ENCODE assay signal across 24 cellular contexts in genomic region chr1:207031016-207031415, GRCh38. TPM values are rescaled to one million over a fixed set of nuclear protein-coding genes. Genes with fewer than 3 reads are reported as not detected.
DNase-seq lines count a peak whose midpoint lies in the region; ATAC-seq and TF ChIP-seq lines count a peak whose summit lies in the region.
"Had no signal": no experiment of that assay in that cellular context is flagged by ENCODE, and none has a peak within 500 bp of the region (broad histone marks: within the 10 kb centered on the region; RNA-seq: fewer than 3 reads in every experiment).

No MANE protein-coding gene starts in this region.

- peaks cover 10% of the 10 kb centered on the region for H3K36me3 Mint-ChIP-seq in type B pancreatic cell
- H3K36me3 Mint-ChIP-seq in CD4-positive, alpha-beta memory T cell: no peaks in the 10 kb centered on the region
- H3K36me3 Mint-ChIP-seq: activated naive CD4-positive, alpha-beta T cell treated with anti-CD3 and anti-CD28 coated beads, Interleukin-2, amount 50 U/mL, for 24 hours; natural killer cell treated with Interleukin-12 subunit alpha and Interleukin-12 subunit beta and Interleukin-15 and Interleukin-18, amount 100 ng/mL, for 72 hours had no signal

- H4K8ac ChIP-seq in mesenchymal stem cell (ENCODE audit: low read length): no peak overlapping the region

- H2BK120ac ChIP-seq in mesenchymal stem cell (ENCODE audit: low read depth, low read length): no peak overlapping the region

- POLR2A ChIA-PET in PC-9 (lab: Charles Lee; ENCODE audit: unreplicated experiment): interaction anchor here (0.6 to 2.3 kb wide), 5 partner anchors 9 to 285 kb away, joined by 3 to 36 read pairs (median 4); partner anchors contain the start of gene PFKFB2
- POLR2A ChIA-PET in CD4-positive, alpha-beta memory T cell (lab: Charles Lee; ENCODE audit: partially characterized antibody): no interaction called here

- intact Hi-C loops in PC-9 (cut with micrococcal nuclease; ENCODE audit: unreplicated experiment): loop anchor here (1.0 kb wide), 1 partner anchor 29 kb away; no protein-coding TSS in a partner anchor
- intact Hi-C loops in CD4-positive, alpha-beta memory T cell (cut with micrococcal nuclease): no loop called here

- H3K4me3 ChIP-seq in PC-9: peak overlapping the region; percentile 50
- H3K4me3 ChIP-seq in endocrine pancreas (ENCODE audit: control insufficient read depth, insufficient read depth, low read length): peak overlapping the region; percentile 97
- no peak overlapping the region for H3K4me3 ChIP-seq in mesenchymal stem cell (ENCODE audit: insufficient read depth in 1 of 2, low read depth in 1 of 2, low read length in 2 of 2)
- H3K4me3 ChIP-seq in CD4-positive, alpha-beta memory T cell (ENCODE audit: low read length in 2 of 2): no peak overlapping the region
- H3K4me3 ChIP-seq: GM12878 had no signal

- peak overlapping the region; percentile 80 for H2AK5ac ChIP-seq in mesenchymal stem cell (ENCODE audit: low read length, severe bottlenecking)

- H3K14ac ChIP-seq in mesenchymal stem cell (ENCODE audit: low read length in 2 of 2): no peak overlapping the region

- no peak overlapping the region for H3K4ac ChIP-seq in mesenchymal stem cell (ENCODE audit: low read depth in 1 of 2, low read length in 2 of 2)

- peak overlapping the region; percentile 83 for H3K27ac ChIP-seq in PC-9
- no peak overlapping the region for H3K27ac ChIP-seq in mesenchymal stem cell (ENCODE audit: low read length, poor library complexity, severe bottlenecking)
- no peak overlapping the region for H3K27ac ChIP-seq in CD4-positive, alpha-beta memory T cell (ENCODE audit: low read depth, low read length)
- H3K27ac ChIP-seq: WERI-Rb-1 had no signal

- no peak overlapping the region for H2BK15ac ChIP-seq in mesenchymal stem cell (ENCODE audit: low read depth, poor library complexity, severe bottlenecking)

- H3K36me3 ChIP-seq in PC-9 (ENCODE audit: low read depth) (no peaks in the 10 kb centered on the region), endocrine pancreas (ENCODE audit: control insufficient read depth, insufficient read depth, low read length) (no peaks in the 10 kb centered on the region), mesenchymal stem cell (ENCODE audit: control insufficient read depth in 1 of 2, insufficient read depth in 2 of 2, low read depth in 1 of 2, low read length in 2 of 2) (no peaks in the 10 kb centered on the region)
- no peaks in the 10 kb centered on the region for H3K36me3 ChIP-seq in CD4-positive, alpha-beta memory T cell (ENCODE audit: insufficient read depth, low read length)
- H3K36me3 ChIP-seq: WERI-Rb-1 had no signal

- H3K4me2 ChIP-seq in PC-9: peak overlapping the region; percentile 84
- no peak overlapping the region for H3K4me2 ChIP-seq in mesenchymal stem cell (ENCODE audit: low read length, poor library complexity, severe bottlenecking)

- no peaks in the 10 kb centered on the region for H3K79me1 ChIP-seq in mesenchymal stem cell (replicated peaks; ENCODE audit: low read length, poor library complexity, severe bottlenecking)

- H2AFZ ChIP-seq in PC-9 (no peak overlapping the region), mesenchymal stem cell (ENCODE audit: low read depth, low read length) (no peak overlapping the region)

- H3K4me1 Mint-ChIP-seq in type B pancreatic cell (ENCODE audit: unreplicated experiment): peaks cover 24% of the 10 kb centered on the region
- H3K4me1 Mint-ChIP-seq in CD4-positive, alpha-beta memory T cell: no peaks in the 10 kb centered on the region
- H3K4me1 Mint-ChIP-seq: activated naive CD4-positive, alpha-beta T cell treated with anti-CD3 and anti-CD28 coated beads, Interleukin-2, amount 50 U/mL, for 24 hours; T-cell had no signal

- WGBS in mesenchymal stem cell: no CpG with 5 or more reads among the region's 1 CpG

- H2BK12ac ChIP-seq in mesenchymal stem cell (ENCODE audit: low read length in 2 of 2): no peak overlapping the region

- H3K27me3 ChIP-seq in PC-9 (ENCODE audit: insufficient read depth, low read depth) (no peaks in the 10 kb centered on the region), endocrine pancreas (ENCODE audit: control insufficient read depth, insufficient read depth, low read length) (no peaks in the 10 kb centered on the region), mesenchymal stem cell (ENCODE audit: control insufficient read depth in 1 of 2, insufficient read depth in 1 of 2, low read length in 2 of 2) (peaks cover 0 to 8% of the 10 kb centered on the region in 2 experiments)
- H3K27me3 ChIP-seq in CD4-positive, alpha-beta memory T cell (ENCODE audit: insufficient read depth, low read length): peaks cover 15% of the 10 kb centered on the region

- no peak overlapping the region for H3K23ac ChIP-seq in mesenchymal stem cell (ENCODE audit: low read length in 2 of 2)

- H3K9me3 Mint-ChIP-seq in type B pancreatic cell: no peaks in the 10 kb centered on the region
- no peaks in the 10 kb centered on the region for H3K9me3 Mint-ChIP-seq in CD4-positive, alpha-beta memory T cell
- H3K9me3 Mint-ChIP-seq: activated naive CD4-positive, alpha-beta T cell treated with anti-CD3 and anti-CD28 coated beads, Interleukin-2, amount 50 U/mL, for 24 hours; activated T-cell treated with anti-CD3 and anti-CD28 coated beads, Interleukin-2, amount 50 U/mL, for 24 hours; HFFc6; natural killer cell treated with Interleukin-12 subunit alpha and Interleukin-12 subunit beta and Interleukin-15 and Interleukin-18, amount 100 ng/mL, for 72 hours; T-cell had no signal

- H4K91ac ChIP-seq in mesenchymal stem cell (ENCODE audit: low read length): no peak overlapping the region

- peak overlapping the region; percentile 95 for H3K4me3 Mint-ChIP-seq in type B pancreatic cell
- no peak overlapping the region for H3K4me3 Mint-ChIP-seq in CD4-positive, alpha-beta memory T cell
- H3K4me3 Mint-ChIP-seq: activated naive CD4-positive, alpha-beta T cell treated with anti-CD3 and anti-CD28 coated beads, Interleukin-2, amount 50 U/mL, for 24 hours; activated T-cell treated with anti-CD3 and anti-CD28 coated beads, Interleukin-2, amount 50 U/mL, for 24 hours; HFFc6; natural killer cell treated with Interleukin-12 subunit alpha and Interleukin-12 subunit beta and Interleukin-15 and Interleukin-18, amount 100 ng/mL, for 72 hours; T-cell had no signal

- H3K4me1 ChIP-seq in PC-9 (replicated peaks; ENCODE audit: insufficient read depth): peaks cover 94% of the 10 kb centered on the region
- H3K4me1 ChIP-seq in endocrine pancreas (ENCODE audit: control insufficient read depth, insufficient read depth, low read length): peaks cover 64% of the 10 kb centered on the region
- H3K4me1 ChIP-seq in mesenchymal stem cell (ENCODE audit: control insufficient read depth, insufficient read depth, low read depth, low read length): peaks cover 15% of the 10 kb centered on the region
- no peaks in the 10 kb centered on the region for H3K4me1 ChIP-seq in CD4-positive, alpha-beta memory T cell (ENCODE audit: insufficient read depth, low read length)

- TF ChIP-seq CTCF in PC-9 (conservative IDR thresholded peaks at IDR 0.05) (no peak), type B pancreatic cell (conservative IDR thresholded peaks at IDR 0.05) (no peak)

- no peak overlapping the region for H2BK5ac ChIP-seq in mesenchymal stem cell (ENCODE audit: low read depth, low read length, poor library complexity, severe bottlenecking)

- no peaks in the 10 kb centered on the region for H3K9me3 ChIP-seq in PC-9 (ENCODE audit: insufficient read depth, low read depth)
- H3K9me3 ChIP-seq in endocrine pancreas (ENCODE audit: control insufficient read depth, low read length): no peaks in the 10 kb centered on the region
- no peaks in the 10 kb centered on the region for H3K9me3 ChIP-seq in mesenchymal stem cell (ENCODE audit: control insufficient read depth, low read length)
- H3K9me3 ChIP-seq in CD4-positive, alpha-beta memory T cell (ENCODE audit: control insufficient read depth in 1 of 2, low read length in 2 of 2): no peaks in the 10 kb centered on the region

- peaks cover 27% of the 10 kb centered on the region for H3K27me3 Mint-ChIP-seq in type B pancreatic cell
- H3K27me3 Mint-ChIP-seq in CD4-positive, alpha-beta memory T cell: peaks cover 38 to 54% of the 10 kb centered on the region in 2 donors

- H3K9ac ChIP-seq in endocrine pancreas (ENCODE audit: control insufficient read depth, insufficient read depth, low read length): peak overlapping the region; percentile 96
- no peak overlapping the region for H3K9ac ChIP-seq in mesenchymal stem cell (ENCODE audit: low read length)

- CTCF ChIA-PET in PC-9 (lab: Charles Lee): interaction anchor here (0.6 to 0.9 kb wide), 2 partner anchors 25 to 418 kb away, joined by 4 to 5 read pairs; no protein-coding TSS in a partner anchor
- CTCF ChIA-PET in CD4-positive, alpha-beta memory T cell (lab: Charles Lee; ENCODE audit: partially characterized antibody): interaction anchor here (1.0 kb wide), 1 partner anchor 19 kb away, joined by 3 read pairs; no protein-coding TSS in a partner anchor

- peak overlapping the region; percentile 100 for H3K27ac Mint-ChIP-seq in type B pancreatic cell
- no peak overlapping the region for H3K27ac Mint-ChIP-seq in CD4-positive, alpha-beta memory T cell
- H3K27ac Mint-ChIP-seq: activated naive CD4-positive, alpha-beta T cell treated with anti-CD3 and anti-CD28 coated beads, Interleukin-2, amount 50 U/mL, for 24 hours; activated T-cell treated with anti-CD3 and anti-CD28 coated beads, Interleukin-2, amount 50 U/mL, for 24 hours; natural killer cell treated with Interleukin-12 subunit alpha and Interleukin-12 subunit beta and Interleukin-15 and Interleukin-18, amount 100 ng/mL, for 72 hours; T-cell had no signal

- no peaks in the 10 kb centered on the region for H4K20me1 ChIP-seq in PC-9 (ENCODE audit: insufficient read depth)

- H3K18ac ChIP-seq in mesenchymal stem cell (ENCODE audit: low read depth in 1 of 2, low read length in 2 of 2): no peak overlapping the region

- peaks cover 40% of the 10 kb centered on the region for H3F3A ChIP-seq in PC-9 (ENCODE audit: insufficient read depth, low read depth)

- BruUV-seq in PC-9 (replicated peaks; lab: Mats Ljungman, UMichigan): no TSS peak

- H3K9me2 ChIP-seq in PC-9 (ENCODE audit: insufficient read depth): no peaks in the 10 kb centered on the region

- no peak for ATAC-seq in HG03571 (IDR thresholded peaks at IDR 0.05; ENCODE audit: unreplicated experiment)
- no peak for ATAC-seq in GM19351 (IDR thresholded peaks at IDR 0.05; ENCODE audit: unreplicated experiment)
- ATAC-seq: GM12878; natural killer cell treated with Interleukin-12 subunit alpha and Interleukin-12 subunit beta and Interleukin-15 and Interleukin-18, amount 100 ng/mL, for 72 hours; T-cell had no signal

- peaks cover 22% of the 10 kb centered on the region for H3K79me2 ChIP-seq in PC-9 (ENCODE audit: low read depth)

- DNase-seq in PC-9 (no peak), mesenchymal stem cell (no peak), type B pancreatic cell (ENCODE audit: extremely low spot score, unreplicated experiment) (no peak)
- DNase-seq in CD4-positive, alpha-beta memory T cell: no peak
- DNase-seq: activated CD4-positive, alpha-beta T cell treated with anti-CD3 and anti-CD28 coated beads, Interleukin-2, amount 50 U/mL, for 48 hours; activated T-cell treated with anti-CD3 and anti-CD28 coated beads, Interleukin-2, amount 50 U/mL, for 24 hours; AML-193; erythroblast; glutamatergic neuron; HFFc6; KBM-7; NCI-H446; Right ventricle myocardium superior; stimulated activated naive CD4-positive, alpha-beta T cell; T-cell; WERI-Rb-1 had no signal

RNA-seq across cellular contexts. Expression of gene C1orf116, which starts 1.5 kb away (rescaled TPM):
- 30.2 and 36.7 TPM in 2 replicates for total RNA-seq in PC-9 (2021)
- 0.01 TPM for polyA plus RNA-seq in mesenchymal stem cell (2013, experiment 1 of 2)
- 0.01 TPM for polyA plus RNA-seq in mesenchymal stem cell (2013, experiment 2 of 2)
- 50.4 and 108 TPM in 2 replicates for total RNA-seq in type B pancreatic cell (ENCODE audit: low replicate concordance)
- total RNA-seq in CD4-positive, alpha-beta memory T cell: under 1 TPM in 1 of 2 experiments, not detected in 1; 0.14 TPM
- not detected for polyA plus RNA-seq in CD4-positive, alpha-beta memory T cell
- total RNA-seq: G401; natural killer cell treated with Interleukin-12 subunit alpha and Interleukin-12 subunit beta and Interleukin-15 and Interleukin-18, amount 100 ng/mL, for 72 hours had no signal

RNA-seq across cellular contexts. Expression of gene YOD1, which starts 20.0 kb away (rescaled TPM):
- total RNA-seq in PC-9 (2021) (11.2 and 12.5 TPM in 2 replicates), type B pancreatic cell (ENCODE audit: low replicate concordance) (12.3 and 15.0 TPM in 2 replicates)
- 2.7 TPM for polyA plus RNA-seq in mesenchymal stem cell (2013, experiment 1 of 2)
- polyA plus RNA-seq in mesenchymal stem cell (2013, experiment 2 of 2): 2.7 TPM
- total RNA-seq in CD4-positive, alpha-beta memory T cell: 10 to 100 TPM in 1 of 2 experiments, 1 to 10 TPM in 1; 9.7 to 10.0 TPM
- under 1 TPM; 0.47 to 0.48 TPM for polyA plus RNA-seq in CD4-positive, alpha-beta memory T cell

RNA-seq across cellular contexts. Expression of gene PFKFB2, which starts 22.1 kb away (rescaled TPM):
- total RNA-seq in PC-9 (2021): 16.3 and 28.0 TPM in 2 replicates
- polyA plus RNA-seq in mesenchymal stem cell (2013, experiment 1 of 2): 3.6 TPM
- 3.4 TPM for polyA plus RNA-seq in mesenchymal stem cell (2013, experiment 2 of 2)
- total RNA-seq in type B pancreatic cell (ENCODE audit: low replicate concordance): 18.7 and 31.4 TPM in 2 replicates
- 1 to 10 TPM; 1.4 to 1.9 TPM for total RNA-seq in CD4-positive, alpha-beta memory T cell
- polyA plus RNA-seq in CD4-positive, alpha-beta memory T cell: under 1 TPM; 0.40 to 0.77 TPM

RNA-seq across cellular contexts. Expression of gene C4BPB, which starts 57.6 kb away (rescaled TPM):
- 1.4 and 4.2 TPM in 2 replicates for total RNA-seq in PC-9 (2021)
- polyA plus RNA-seq in mesenchymal stem cell (2013, experiment 1 of 2): not detected
- polyA plus RNA-seq in mesenchymal stem cell (2013, experiment 2 of 2): not detected
- 0.36 and 4.4 TPM in 2 replicates for total RNA-seq in type B pancreatic cell (ENCODE audit: low replicate concordance)
- total RNA-seq in CD4-positive, alpha-beta memory T cell: under 1 TPM in 1 of 2 experiments, not detected in 1; 0.35 TPM
- polyA plus RNA-seq in CD4-positive, alpha-beta memory T cell: under 1 TPM in 1 of 2 donors, not detected in 1; 0.90 TPM
- total RNA-seq: G401, renal cortical epithelial cell had no signal

Comparison
In these comparisons a context has a peak if more than half of its experiments do, and no peak if none do; other contexts are left out.
1. H3K4me3 ChIP-seq: peak in PC-9 (single experiment) and endocrine pancreas (single experiment); none in mesenchymal stem cell (0 of 2) and CD4-positive, alpha-beta memory T cell (0 of 2).
2. RNA of gene C1orf116, which starts 1.5 kb away (total RNA-seq): 50.4 to 108 TPM in type B pancreatic cell and 30.2 to 36.7 TPM in PC-9; 0.14 TPM in CD4-positive, alpha-beta memory T cell; every median in the first group is over 10 times any median in the second.